In genomic region chr5:8844206-8844605, GRCh38 we compare ENCODE assay signal across 16 cellular contexts.
A peak's percentile ranks its signal among the peaks of the same experiment; 100 is the strongest.
DNase-seq lines count a peak whose midpoint lies in the region; ATAC-seq and TF ChIP-seq lines count a peak whose summit lies in the region.
"Had no signal": no experiment of that assay in that cellular context is flagged by ENCODE, and none has a peak within 500 bp of the region (broad histone marks: within the 10 kb centered on the region; RNA-seq: fewer than 3 reads in every experiment).

No MANE protein-coding gene starts in this region.

- no peak overlapping the region for H3K23ac ChIP-seq in neuronal stem cell (ENCODE audit: low read depth, low read length, poor library complexity)

- no peaks in the 10 kb centered on the region for H3K27me3 ChIP-seq in neuronal stem cell (ENCODE audit: control insufficient read depth in 3 of 3, insufficient read depth in 3 of 3, low read depth in 1 of 3, low read length in 3 of 3)
- H3K27me3 ChIP-seq: right lobe of liver had no signal

- DNase-seq in COLO829 (ENCODE audit: low spot score) (peak; percentile 55), fibroblast of the aortic adventitia (ENCODE audit: low read depth) (peak; percentile 67), neuronal stem cell (ENCODE audit: low spot score) (no peak), NCI-H345 treated with DMSO at 0.1 percent for 48 hours (lab: John Stamatoyannopoulos, UW; ENCODE audit: unreplicated experiment) (no peak)
- DNase-seq: activated effector memory CD4-positive, alpha-beta T cell treated with anti-CD3 and anti-CD28 coated beads, Interleukin-2, amount 50 U/mL, for 16 hours; AML-193; immature natural killer cell; NCI-H524 treated with DMSO at 0.1 percent for 48 hours; right lobe of liver; T-helper 9 cell had no signal

- no CpG with 5 or more reads among the region's 5 CpGs for WGBS in neuronal stem cell (ENCODE audit: extremely low coverage in 2 of 2, insufficient read length in 2 of 2, insufficient replicate concordance in 1 of 2), 2 donors

- H2AFZ ChIP-seq in neuronal stem cell (ENCODE audit: low read length) = peak overlapping the region; percentile 67

- no peak overlapping the region for H4K8ac ChIP-seq in neuronal stem cell (ENCODE audit: low read depth, low read length)

- H2BK5ac ChIP-seq in neuronal stem cell (ENCODE audit: low read length) = no peak overlapping the region

- H3K36me3 ChIP-seq in neuronal stem cell (replicated peaks in 1 of 2; ENCODE audit: control insufficient read depth in 2 of 2, insufficient read depth in 2 of 2, low read length in 2 of 2) = no peaks in the 10 kb centered on the region
- H3K36me3 ChIP-seq: right lobe of liver had no signal

- no peaks in the 10 kb centered on the region for H3K79me1 ChIP-seq in neuronal stem cell (ENCODE audit: low read depth, low read length)

- H3K4me2 ChIP-seq in neuronal stem cell (ENCODE audit: insufficient read depth, low read length, poor library complexity, severe bottlenecking) = no peak overlapping the region

- no peak overlapping the region for H3K4ac ChIP-seq in neuronal stem cell (ENCODE audit: low read length)

- peak overlapping the region; percentile 30 for H2BK12ac ChIP-seq in neuronal stem cell (ENCODE audit: low read length)

- H2AK5ac ChIP-seq in neuronal stem cell (ENCODE audit: low read depth, low read length) = no peak overlapping the region

- H3K4me1 ChIP-seq in neuronal stem cell (ENCODE audit: control insufficient read depth in 2 of 2, insufficient read depth in 1 of 2, low read depth in 1 of 2, low read length in 2 of 2) = peaks cover 6 to 12% of the 10 kb centered on the region in 2 donors
- H3K4me1 ChIP-seq: right lobe of liver had no signal

- H3K18ac ChIP-seq in neuronal stem cell (ENCODE audit: low read length) = peak overlapping the region; percentile 17

- no peak overlapping the region for H3K14ac ChIP-seq in neuronal stem cell (ENCODE audit: low read length)

- no peaks in the 10 kb centered on the region for H3K9me3 ChIP-seq in neuronal stem cell (replicated peaks in 1 of 2; ENCODE audit: control insufficient read depth in 2 of 2, insufficient read depth in 1 of 2, low read depth in 1 of 2, low read length in 2 of 2)
- H3K9me3 ChIP-seq: right lobe of liver had no signal

- no peak overlapping the region for H3K9ac ChIP-seq in neuronal stem cell (ENCODE audit: low read depth, low read length, poor library complexity)

- H3K27ac ChIP-seq in neuronal stem cell (replicated peaks; ENCODE audit: low read length) = no peak overlapping the region
- H3K27ac ChIP-seq: right lobe of liver had no signal

- peak; percentile 24 for TF ChIP-seq CTCF in fibroblast of the aortic adventitia (IDR thresholded peaks at IDR 0.05; ENCODE audit: insufficient read depth, low read length)

- H2BK15ac ChIP-seq in neuronal stem cell (ENCODE audit: low read length) = no peak overlapping the region

- no peak overlapping the region for H3K4me3 ChIP-seq in fibroblast of the aortic adventitia (ENCODE audit: low read depth, low read length)
- H3K4me3 ChIP-seq in neuronal stem cell (ENCODE audit: low read length in 2 of 2) = no peak overlapping the region
- H3K4me3 ChIP-seq: GM12878, right lobe of liver had no signal

- no peak overlapping the region for H2BK120ac ChIP-seq in neuronal stem cell (ENCODE audit: low read depth, low read length)

- ATAC-seq in SK-N-SH treated with all-trans-retinoic acid at 6 μM for 48 hours (peak; percentile 20), HG02571 (IDR thresholded peaks at IDR 0.05; ENCODE audit: unreplicated experiment) (no peak), GM19023 (IDR thresholded peaks at IDR 0.05; ENCODE audit: unreplicated experiment) (no peak), GM18868 (IDR thresholded peaks at IDR 0.05; ENCODE audit: unreplicated experiment) (no peak)
- ATAC-seq: activated CD4-positive, CD25-positive, alpha-beta regulatory T cell treated with anti-CD3 and anti-CD28 coated beads, Interleukin-2, amount 50 U/mL, for 24 hours; GM12878 had no signal

- H4K91ac ChIP-seq in neuronal stem cell (ENCODE audit: low read depth, low read length, poor library complexity) = no peak overlapping the region

TF ChIP-seq in SK-N-SH treated with all-trans-retinoic acid at 6 μM for 48 hours, 23 proteins besides CTCF, POLR2A, EP300 and RAD21:
- TF ChIP-seq CREB5 (CRISPR knock-in tag; IDR thresholded peaks at IDR 0.05; ENCODE audit: low read depth) (no peak), TCF4 (CRISPR knock-in tag; IDR thresholded peaks at IDR 0.05; ENCODE audit: borderline replicate concordance) (no peak), ZFP30 (CRISPR knock-in tag; IDR thresholded peaks at IDR 0.05) (no peak), SNAI2 (CRISPR knock-in tag; IDR thresholded peaks at IDR 0.05) (no peak), ISL1 (CRISPR knock-in tag; IDR thresholded peaks at IDR 0.05) (no peak), TOX (CRISPR knock-in tag; IDR thresholded peaks at IDR 0.05; ENCODE audit: borderline replicate concordance) (no peak), CSDC2 (CRISPR knock-in tag; IDR thresholded peaks at IDR 0.05) (no peak), ZNF565 (CRISPR knock-in tag; conservative IDR thresholded peaks at IDR 0.05; ENCODE audit: low read depth) (no peak), ZC3H10 (CRISPR knock-in tag; IDR thresholded peaks at IDR 0.05) (no peak), PPARA (CRISPR knock-in tag; IDR thresholded peaks at IDR 0.05; ENCODE audit: borderline replicate concordance) (no peak), BACH2 (CRISPR knock-in tag; IDR thresholded peaks at IDR 0.05; ENCODE audit: borderline replicate concordance) (no peak), RARB (CRISPR knock-in tag; IDR thresholded peaks at IDR 0.05) (no peak), ARNTL (CRISPR knock-in tag; IDR thresholded peaks at IDR 0.05; ENCODE audit: borderline replicate concordance, low read depth) (no peak), ZFP3 (CRISPR knock-in tag; IDR thresholded peaks at IDR 0.05) (no peak), ZNF8 (CRISPR knock-in tag; IDR thresholded peaks at IDR 0.05) (no peak), ZNF70 (CRISPR knock-in tag; IDR thresholded peaks at IDR 0.05) (no peak), GLIS3 (CRISPR knock-in tag; IDR thresholded peaks at IDR 0.05) (no peak)
- TF ChIP-seq, protein P1, sequence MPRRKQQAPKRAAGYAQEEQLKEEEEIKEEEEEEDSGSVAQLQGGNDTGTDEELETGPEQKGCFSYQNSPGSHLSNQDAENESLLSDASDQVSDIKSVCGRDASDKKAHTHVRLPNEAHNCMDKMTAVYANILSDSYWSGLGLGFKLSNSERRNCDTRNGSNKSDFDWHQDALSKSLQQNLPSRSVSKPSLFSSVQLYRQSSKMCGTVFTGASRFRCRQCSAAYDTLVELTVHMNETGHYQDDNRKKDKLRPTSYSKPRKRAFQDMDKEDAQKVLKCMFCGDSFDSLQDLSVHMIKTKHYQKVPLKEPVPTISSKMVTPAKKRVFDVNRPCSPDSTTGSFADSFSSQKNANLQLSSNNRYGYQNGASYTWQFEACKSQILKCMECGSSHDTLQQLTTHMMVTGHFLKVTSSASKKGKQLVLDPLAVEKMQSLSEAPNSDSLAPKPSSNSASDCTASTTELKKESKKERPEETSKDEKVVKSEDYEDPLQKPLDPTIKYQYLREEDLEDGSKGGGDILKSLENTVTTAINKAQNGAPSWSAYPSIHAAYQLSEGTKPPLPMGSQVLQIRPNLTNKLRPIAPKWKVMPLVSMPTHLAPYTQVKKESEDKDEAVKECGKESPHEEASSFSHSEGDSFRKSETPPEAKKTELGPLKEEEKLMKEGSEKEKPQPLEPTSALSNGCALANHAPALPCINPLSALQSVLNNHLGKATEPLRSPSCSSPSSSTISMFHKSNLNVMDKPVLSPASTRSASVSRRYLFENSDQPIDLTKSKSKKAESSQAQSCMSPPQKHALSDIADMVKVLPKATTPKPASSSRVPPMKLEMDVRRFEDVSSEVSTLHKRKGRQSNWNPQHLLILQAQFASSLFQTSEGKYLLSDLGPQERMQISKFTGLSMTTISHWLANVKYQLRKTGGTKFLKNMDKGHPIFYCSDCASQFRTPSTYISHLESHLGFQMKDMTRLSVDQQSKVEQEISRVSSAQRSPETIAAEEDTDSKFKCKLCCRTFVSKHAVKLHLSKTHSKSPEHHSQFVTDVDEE (CRISPR knock-in tag; IDR thresholded peaks at IDR 0.05) = no peak
- TF ChIP-seq, protein P2, sequence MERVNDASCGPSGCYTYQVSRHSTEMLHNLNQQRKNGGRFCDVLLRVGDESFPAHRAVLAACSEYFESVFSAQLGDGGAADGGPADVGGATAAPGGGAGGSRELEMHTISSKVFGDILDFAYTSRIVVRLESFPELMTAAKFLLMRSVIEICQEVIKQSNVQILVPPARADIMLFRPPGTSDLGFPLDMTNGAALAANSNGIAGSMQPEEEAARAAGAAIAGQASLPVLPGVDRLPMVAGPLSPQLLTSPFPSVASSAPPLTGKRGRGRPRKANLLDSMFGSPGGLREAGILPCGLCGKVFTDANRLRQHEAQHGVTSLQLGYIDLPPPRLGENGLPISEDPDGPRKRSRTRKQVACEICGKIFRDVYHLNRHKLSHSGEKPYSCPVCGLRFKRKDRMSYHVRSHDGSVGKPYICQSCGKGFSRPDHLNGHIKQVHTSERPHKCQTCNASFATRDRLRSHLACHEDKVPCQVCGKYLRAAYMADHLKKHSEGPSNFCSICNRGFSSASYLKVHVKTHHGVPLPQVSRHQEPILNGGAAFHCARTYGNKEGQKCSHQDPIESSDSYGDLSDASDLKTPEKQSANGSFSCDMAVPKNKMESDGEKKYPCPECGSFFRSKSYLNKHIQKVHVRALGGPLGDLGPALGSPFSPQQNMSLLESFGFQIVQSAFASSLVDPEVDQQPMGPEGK (CRISPR knock-in tag; IDR thresholded peaks at IDR 0.05; ENCODE audit: borderline replicate concordance) = no peak

Comparison
In these comparisons a context has a peak if more than half of its experiments do, and no peak if none do; other contexts are left out.
1. DNase-seq: peak in COLO829 (single experiment) and fibroblast of the aortic adventitia (single experiment); none in neuronal stem cell (single experiment) and NCI-H345 treated with DMSO at 0.1 percent for 48 hours (single experiment).